Comparison of ENCODE assay signal across 8 cellular contexts in the genomic region with DNA sequence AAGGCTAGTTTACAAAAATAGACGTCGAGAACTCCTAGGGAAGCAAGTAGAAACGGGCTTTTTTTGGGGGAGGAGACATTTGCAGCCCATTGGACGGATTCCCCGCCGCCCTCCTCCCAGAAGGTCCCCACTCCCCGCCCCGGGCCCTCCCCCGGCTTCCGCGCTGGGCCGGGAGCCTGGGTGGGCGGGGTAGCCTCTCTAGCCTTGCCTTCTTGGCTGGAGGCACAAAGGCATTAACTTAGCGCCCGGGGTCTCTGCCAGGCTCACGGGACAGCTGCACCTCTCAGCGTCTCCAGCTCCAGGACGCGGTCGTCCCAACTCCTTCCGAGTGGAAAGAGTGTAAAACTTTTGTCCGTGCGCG. TPM values are rescaled to one million over a fixed set of nuclear protein-coding genes. Genes with fewer than 3 reads are reported as not detected.
DNase-seq lines count a peak whose midpoint lies in the region; ATAC-seq and TF ChIP-seq lines count a peak whose summit lies in the region.

A gene with protein sequence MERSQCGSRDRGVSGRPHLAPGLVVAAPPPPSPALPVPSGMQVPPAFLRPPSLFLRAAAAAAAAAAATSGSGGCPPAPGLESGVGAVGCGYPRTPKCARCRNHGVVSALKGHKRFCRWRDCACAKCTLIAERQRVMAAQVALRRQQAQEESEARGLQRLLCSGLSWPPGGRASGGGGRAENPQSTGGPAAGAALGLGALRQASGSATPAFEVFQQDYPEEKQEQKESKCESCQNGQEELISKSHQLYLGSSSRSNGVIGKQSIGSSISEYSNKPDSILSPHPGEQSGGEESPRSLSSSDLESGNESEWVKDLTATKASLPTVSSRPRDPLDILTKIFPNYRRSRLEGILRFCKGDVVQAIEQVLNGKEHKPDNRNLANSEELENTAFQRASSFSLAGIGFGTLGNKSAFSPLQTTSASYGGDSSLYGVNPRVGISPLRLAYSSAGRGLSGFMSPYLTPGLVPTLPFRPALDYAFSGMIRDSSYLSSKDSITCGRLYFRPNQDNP (plus strand): TSS at position 236 of the 361 bp plus-strand sequence. CDS start 242 bp downstream, outside the sequence.

- peak within 1 kb of the TSS; percentile 97 for H2AFZ ChIP-seq in mammary epithelial cell (ENCODE audit: low read depth, low read length)

- TF ChIP-seq POLR2A in sigmoid colon (IDR thresholded peaks at IDR 0.05), result peak; percentile 27 to 39

- H3K79me2 ChIP-seq in mammary epithelial cell (ENCODE audit: insufficient read depth, low read length), result no peaks in the 10 kb centered on the region

- no peaks in the 10 kb centered on the region for H3K36me3 ChIP-seq in mammary epithelial cell (ENCODE audit: insufficient read depth, low read length)
- no peaks in the 10 kb centered on the region for H3K36me3 ChIP-seq in sigmoid colon

- TF ChIP-seq EP300 in sigmoid colon (IDR thresholded peaks at IDR 0.05), result no peak

- peak within 1 kb of the TSS; percentile 51 for H3K9ac ChIP-seq in mammary epithelial cell (ENCODE audit: insufficient read depth, low read length)

- peak; percentile 34 for ATAC-seq in HG02623 (IDR thresholded peaks at IDR 0.05; ENCODE audit: unreplicated experiment)

- H4K20me1 ChIP-seq in mammary epithelial cell (ENCODE audit: insufficient read depth, low read length), result no peaks in the 10 kb centered on the region

- CTCF ChIA-PET in mammary epithelial cell (lab: Charles Lee; ENCODE audit: low non-redundant PET), result interaction anchor here (0.6 kb wide), 1 partner anchor 136 kb away, joined by 5 read pairs; no protein-coding TSS in a partner anchor

- TF ChIP-seq CTCF in mammary epithelial cell (conservative IDR thresholded peaks at IDR 0.05 in 1 of 2, IDR thresholded peaks at IDR 0.05 in 1 of 2; ENCODE audit: extremely low read depth in 1 of 2, insufficient read depth in 1 of 2, low read depth in 1 of 2, low read length in 2 of 2), result no peak
- no peak for TF ChIP-seq CTCF in sigmoid colon (IDR thresholded peaks at IDR 0.05)

- H3K27me3 ChIP-seq in mammary epithelial cell (ENCODE audit: insufficient read depth, low read length), result no peaks in the 10 kb centered on the region
- no peaks in the 10 kb centered on the region for H3K27me3 ChIP-seq in sigmoid colon

- H3K4me3 ChIP-seq in mammary epithelial cell (replicated peaks in 1 of 3; ENCODE audit: insufficient read depth in 1 of 3, low read depth in 2 of 3, low read length in 3 of 3) (peak within 1 kb of the TSS; percentile 68 to 86 (median 71)), iPS-18c (ENCODE audit: insufficient read depth, low read depth, low read length) (peak within 1 kb of the TSS; percentile 74), sigmoid colon (peak within 1 kb of the TSS; percentile 40 to 83 (median 64))

- no TSS peak for BruUV-seq in mammary epithelial cell (replicated peaks; lab: Mats Ljungman, UMichigan)

- H3K9me3 ChIP-seq in mammary epithelial cell (replicated peaks; ENCODE audit: insufficient read depth, low read length) (no peaks in the 10 kb centered on the region), iPS-18c (ENCODE audit: control insufficient read depth, insufficient read depth, low read length) (peaks cover 3% of the 10 kb centered on the region), sigmoid colon (no peaks in the 10 kb centered on the region)

- in situ Hi-C loops in G401 (cut with HindIII; ENCODE audit: low sequenced_read_pairs) (no loop called here), mammary epithelial cell (cut with MboI; ENCODE audit: low sequenced_read_pairs in 2 of 2) (loop anchor here in 1 of 2 donors (5.0 to 10.0 kb wide), 2 partner anchors 134 to 632 kb away; no protein-coding TSS in a partner anchor)

- no peak within 1 kb of the TSS for H3K27ac ChIP-seq in mammary epithelial cell (ENCODE audit: insufficient read depth, low read depth, low read length)
- H3K27ac ChIP-seq in sigmoid colon, result peak within 1 kb of the TSS; percentile 83 to 92 (median 89)

- DNase-seq in G401 (ENCODE audit: low spot score) (peak; percentile 14), NCI-H69 (lab: John Stamatoyannopoulos, UW) (peak; percentile 98), mammary epithelial cell (peak; percentile 81), sigmoid colon (peak; percentile 91), NCI-H2227 (lab: John Stamatoyannopoulos, UW; ENCODE audit: unreplicated experiment) (no peak), GM19240 (ENCODE audit: insufficient read length, low spot score) (no peak)

- dilution Hi-C loops in mammary epithelial cell (cut with HindIII; ENCODE audit: low sequenced_read_pairs), result no loop called here

- WGBS in mammary epithelial cell (ENCODE audit: low coverage, missing lambda C conversion rate), result 0% methylated on average over 8 of the region's 24 CpGs
- WGBS in sigmoid colon, 2 donors, result 1 to 2% methylated on average over 24 of the region's 24 CpGs

- H3K4me1 ChIP-seq in mammary epithelial cell (ENCODE audit: insufficient read depth, low read length) (no peaks in the 10 kb centered on the region), sigmoid colon (peaks cover 0 to 18% (median 5%) of the 10 kb centered on the region in 4 donors)

- peak within 1 kb of the TSS; percentile 94 for H3K4me2 ChIP-seq in mammary epithelial cell (ENCODE audit: insufficient read depth, low read depth, low read length)

- intact Hi-C loops in mammary epithelial cell (cut with micrococcal nuclease) (loop anchor here (10.0 kb wide), 1 partner anchor 62 kb away; no protein-coding TSS in a partner anchor), sigmoid colon (cut with DNase I) (loop anchor here (10.0 kb wide), 1 partner anchor 202 kb away; no protein-coding TSS in a partner anchor)

RNA-seq across cellular contexts. Expression of the gene that starts here (rescaled TPM):
- not detected in 2 replicates for total RNA-seq in G401 (2014; rRNA removed; shearing (Covaris generic))
- total RNA-seq in mammary epithelial cell, result under 1 TPM; 0.50 to 0.61 TPM
- 0.36 TPM for polyA plus RNA-seq in mammary epithelial cell
- 0.26 TPM for polyA minus RNA-seq in mammary epithelial cell
- total RNA-seq in sigmoid colon, result 1 to 10 TPM in 2 of 4 donors, under 1 TPM in 2; 0.83 to 2.1 (median 1.1) TPM
- polyA plus RNA-seq in sigmoid colon, result under 1 TPM; 0.20 to 0.60 (median 0.46) TPM

Comparison
In these comparisons a context has a peak if more than half of its experiments do, and no peak if none do; other contexts are left out.
1. Peak in DNase-seq in G401; RNA of the gene not detected or under 1 TPM.
2. Peak in DNase-seq, H3K4me3 ChIP-seq, H3K9ac ChIP-seq and H3K4me2 ChIP-seq in mammary epithelial cell; RNA of the gene not detected or under 1 TPM.
3. DNase-seq: peak in NCI-H69 (single experiment) and sigmoid colon (single experiment); none in NCI-H2227 (single experiment) and GM19240 (single experiment).
4. Peak in every context shown above with its lines, with median percentiles within 50 percentile points of each other: H3K4me3 ChIP-seq.